In the genomic region with DNA sequence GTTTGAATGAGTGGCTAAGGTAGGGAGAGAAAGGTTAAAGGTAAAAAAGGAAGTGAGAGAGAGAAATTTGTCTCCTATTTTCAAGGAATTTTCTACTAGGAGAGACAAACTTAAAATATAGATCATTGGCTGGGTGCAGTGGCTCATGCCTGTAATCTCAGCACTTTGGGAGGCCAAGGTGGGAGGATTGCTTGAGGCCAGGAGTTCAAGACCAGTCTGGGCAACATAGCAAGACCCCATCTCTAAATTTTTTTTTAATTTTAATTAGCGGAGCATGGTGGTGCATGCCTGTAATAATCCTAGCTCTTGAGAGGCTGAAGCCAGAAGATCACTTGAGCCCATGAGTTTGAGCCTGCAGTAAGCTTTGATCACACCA, we compare ENCODE assay signal across 9 cellular contexts. TPM values are rescaled to one million over a fixed set of nuclear protein-coding genes. Genes with fewer than 3 reads are reported as not detected.
"Had no signal": no experiment of that assay in that cellular context is flagged by ENCODE, and none has a peak within 500 bp of the region (broad histone marks: within the 10 kb centered on the region; RNA-seq: fewer than 3 reads in every experiment).

No MANE protein-coding gene starts in this region.

RNA-seq across cellular contexts. Expression of a gene that starts 58.1 kb away (rescaled TPM):
- total RNA-seq: activated B cell treated with CpG ODN at 0.5 μM for 24 hours; activated CD4-positive, alpha-beta memory T cell treated with anti-CD3 and anti-CD28 coated beads for 36 hours; activated naive CD4-positive, alpha-beta T cell treated with anti-CD3 and anti-CD28 coated beads for 36 hours; activated T-cell treated with anti-CD3 and anti-CD28 coated beads, Interleukin-2, amount 50 U/mL, for 4 hours; activated T-helper 1 cell treated with anti-CD3 and anti-CD28 coated beads, Interleukin-12 subunit alpha, Interleukin-12 subunit beta, Interleukin-2, Interleukin-4 antibody, amounts not matched to agents 30 ng/mL and 10 ng/mL and 1 ng/mL, durations not matched to agents 14 hours and 24 hours and 36 hours; astrocyte; bronchial epithelial cell; SJSA1 had no signal
- polyA plus RNA-seq: SK-N-SH had no signal
